Comparison of ENCODE assay signal across 30 cellular contexts in the genomic region with DNA sequence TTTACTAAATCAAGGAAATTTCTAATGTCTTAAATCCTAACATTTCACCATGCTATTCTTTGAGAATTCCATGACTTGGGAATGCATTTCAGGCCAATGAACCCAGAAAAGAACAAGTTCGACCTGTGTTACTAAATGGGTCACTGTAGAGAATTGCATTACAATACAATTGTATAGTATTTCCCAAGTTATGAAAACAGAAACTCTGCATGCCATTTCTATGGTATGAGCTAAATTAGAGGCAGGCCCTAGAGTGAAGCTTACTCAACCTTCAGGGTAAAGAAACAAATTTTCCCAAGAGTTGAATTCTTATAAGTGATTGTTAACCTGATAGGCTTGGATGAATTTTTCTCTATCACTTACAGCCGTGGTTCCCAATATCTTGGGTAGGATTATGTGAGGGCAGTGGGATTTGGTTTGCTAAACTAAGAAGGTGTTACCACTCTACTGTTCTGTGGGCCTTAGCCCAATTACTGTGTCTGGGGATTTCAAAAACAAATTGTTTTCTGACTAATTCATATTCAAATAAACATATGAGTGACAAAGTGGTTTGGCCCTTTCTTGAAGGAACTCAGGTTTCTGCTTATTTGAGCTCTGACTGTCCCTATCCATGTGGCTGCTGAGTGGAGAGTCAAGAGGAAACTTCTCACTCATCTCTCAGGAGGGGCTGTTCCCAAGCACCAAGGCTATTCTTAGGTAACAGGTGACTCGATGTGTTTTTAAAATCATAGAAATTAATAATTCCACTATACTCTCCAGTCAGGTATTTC. TPM values are rescaled to one million over a fixed set of nuclear protein-coding genes. Genes with fewer than 3 reads are reported as not detected.
DNase-seq lines count a peak whose midpoint lies in the region; ATAC-seq and TF ChIP-seq lines count a peak whose summit lies in the region.
"Had no signal": no experiment of that assay in that cellular context is flagged by ENCODE, and none has a peak within 500 bp of the region (broad histone marks: within the 10 kb centered on the region; RNA-seq: fewer than 3 reads in every experiment).

No MANE protein-coding gene starts in this region.

- POLR2A ChIA-PET in MCF 10A (lab: Yijun Ruan, JAX), result interaction anchor here (0.6 to 4.1 kb wide), 4 partner anchors 8 to 178 kb away, joined by 3 to 65 read pairs (median 4); partner anchors contain the start of gene SERPINB7

- no peak overlapping the region for H2AFZ ChIP-seq in mammary epithelial cell (ENCODE audit: low read depth, low read length)
- H2AFZ ChIP-seq: hepatocyte had no signal

- H3K79me2 ChIP-seq in mammary epithelial cell (ENCODE audit: insufficient read depth, low read length) (no peaks in the 10 kb centered on the region), mesendoderm (ENCODE audit: control insufficient read depth, insufficient read depth, low read length) (no peaks in the 10 kb centered on the region)
- H3K79me2 ChIP-seq: hepatocyte had no signal

- no peak overlapping the region for H3K4ac ChIP-seq in mesendoderm (ENCODE audit: low read depth, low read length)

- DNase-seq in MCF 10A (ENCODE audit: unreplicated experiment) (peak; percentile 21), breast epithelium (ENCODE audit: low spot score in 2 of 2) (no peak), mammary epithelial cell (peak; percentile 70), fibroblast of peridontal ligament (ENCODE audit: extremely low read depth) (peak; percentile 83), NCI-H1930 (lab: John Stamatoyannopoulos, UW) (no peak), NCI-H1105 (lab: John Stamatoyannopoulos, UW) (no peak), mesendoderm (no peak)
- DNase-seq: activated CD4-positive, alpha-beta T cell treated with anti-CD3 and anti-CD28 coated beads for 48 hours; amygdala; CD4-positive, alpha-beta memory T cell; effector CD4-positive, alpha-beta T cell; left colon; NCI-H146; occipital lobe; sigmoid colon; SJCRH30; stimulated activated naive CD4-positive, alpha-beta T cell treated with Interleukin-2 at 50 U/mL for 16 hours; SW 1271; T-helper 9 cell; WERI-Rb-1 had no signal

- H3K36me3 Mint-ChIP-seq in MCF 10A (ENCODE audit: insufficient read depth, unreplicated experiment), result no peaks in the 10 kb centered on the region
- H3K36me3 Mint-ChIP-seq: activated naive CD4-positive, alpha-beta T cell treated with anti-CD3 and anti-CD28 coated beads, Interleukin-2, amount 50 U/mL, for 24 hours; CD4-positive, alpha-beta memory T cell had no signal

- H2BK120ac ChIP-seq in mesendoderm (ENCODE audit: low read depth, low read length), result no peak overlapping the region

- in situ Hi-C loops in mammary epithelial cell (cut with MboI; ENCODE audit: low sequenced_read_pairs in 2 of 2), result no loop called here

- no peak overlapping the region for H2AK5ac ChIP-seq in mesendoderm (ENCODE audit: low read length)

- H3K27me3 Mint-ChIP-seq in MCF 10A (ENCODE audit: insufficient read depth, unreplicated experiment), result no peaks in the 10 kb centered on the region

- peaks cover 9% of the 10 kb centered on the region for H3K4me1 Mint-ChIP-seq in MCF 10A (ENCODE audit: insufficient read depth, unreplicated experiment)
- H3K4me1 Mint-ChIP-seq: activated naive CD4-positive, alpha-beta T cell treated with anti-CD3 and anti-CD28 coated beads, Interleukin-2, amount 50 U/mL, for 24 hours; CD4-positive, alpha-beta memory T cell had no signal

- H3K36me3 ChIP-seq in breast epithelium (no peaks in the 10 kb centered on the region), mammary epithelial cell (ENCODE audit: insufficient read depth, low read length) (no peaks in the 10 kb centered on the region), mesendoderm (ENCODE audit: control insufficient read depth, insufficient read depth, low read length) (no peaks in the 10 kb centered on the region)
- H3K36me3 ChIP-seq: sigmoid colon, SJCRH30, WERI-Rb-1 had no signal

- WGBS in mammary epithelial cell (ENCODE audit: low coverage, missing lambda C conversion rate), result 90% methylated on average over 3 of the region's 3 CpGs
- WGBS in mesendoderm (ENCODE audit: extremely low coverage, insufficient coverage, low lambda C conversion rate), result no CpG with 5 or more reads among the region's 3 CpGs

- dilution Hi-C loops in mammary epithelial cell (cut with HindIII; ENCODE audit: low sequenced_read_pairs), result no loop called here

- no peaks in the 10 kb centered on the region for H3K27me3 ChIP-seq in breast epithelium
- no peaks in the 10 kb centered on the region for H3K27me3 ChIP-seq in mammary epithelial cell (ENCODE audit: insufficient read depth, low read length)
- no peaks in the 10 kb centered on the region for H3K27me3 ChIP-seq in mesendoderm (ENCODE audit: insufficient read depth, low read length, poor library complexity)
- H3K27me3 ChIP-seq: hepatocyte, sigmoid colon, SJCRH30 had no signal

- H3K4me3 ChIP-seq in breast epithelium, result no peak overlapping the region
- no peak overlapping the region for H3K4me3 ChIP-seq in mammary epithelial cell (replicated peaks in 1 of 3; ENCODE audit: insufficient read depth in 1 of 3, low read depth in 2 of 3, low read length in 3 of 3)
- no peak overlapping the region for H3K4me3 ChIP-seq in mesendoderm (ENCODE audit: low read length)
- H3K4me3 ChIP-seq: hepatocyte, sigmoid colon, SJCRH30 had no signal

- H4K5ac ChIP-seq in mesendoderm (ENCODE audit: low read length), result no peak overlapping the region

- no peak for ATAC-seq in HG02588 (IDR thresholded peaks at IDR 0.05; ENCODE audit: unreplicated experiment)
- ATAC-seq: left colon; natural killer cell treated with Interleukin-12 subunit alpha and Interleukin-12 subunit beta and Interleukin-15 and Interleukin-18, amount 100 ng/mL, for 72 hours had no signal

- H3K27ac Mint-ChIP-seq in MCF 10A (ENCODE audit: low read depth, unreplicated experiment), result no peak overlapping the region
- H3K27ac Mint-ChIP-seq: activated naive CD4-positive, alpha-beta T cell treated with anti-CD3 and anti-CD28 coated beads, Interleukin-2, amount 50 U/mL, for 24 hours; activated T-helper 2 cell treated with anti-CD3 and anti-CD28 coated beads, Interferon-gamma antibody, Interleukin-2, Interleukin-4, amounts not matched to agents 10 μg/mL and 5 μg/mL and 100 μg/mL, durations not matched to agents 14 hours and 24 hours and 36 hours; CD4-positive, alpha-beta memory T cell; natural killer cell treated with Interleukin-12 subunit alpha and Interleukin-12 subunit beta and Interleukin-15 and Interleukin-18, amount 100 ng/mL, for 72 hours had no signal

- CTCF ChIA-PET in MCF 10A (lab: Yijun Ruan, JAX) (interaction anchor here (0.6 to 2.4 kb wide), 6 partner anchors 21 to 325 kb away, joined by 3 to 11 read pairs (median 4); no protein-coding TSS in a partner anchor), mammary epithelial cell (lab: Charles Lee; ENCODE audit: low non-redundant PET) (no interaction called here)

- TF ChIP-seq CTCF in MCF 10A (IDR thresholded peaks at IDR 0.05; ENCODE audit: unreplicated experiment) (no peak), breast epithelium (IDR thresholded peaks at IDR 0.05) (no peak), mammary epithelial cell (conservative IDR thresholded peaks at IDR 0.05 in 1 of 2, IDR thresholded peaks at IDR 0.05 in 1 of 2; ENCODE audit: extremely low read depth in 1 of 2, insufficient read depth in 1 of 2, low read depth in 1 of 2, low read length in 2 of 2) (no peak)

- H3K27ac ChIP-seq in breast epithelium (no peak overlapping the region), mammary epithelial cell (ENCODE audit: insufficient read depth, low read depth, low read length) (peak overlapping the region; percentile 80), mesendoderm (ENCODE audit: low read depth, low read length) (no peak overlapping the region)
- H3K27ac ChIP-seq: 22Rv1, hepatocyte, sigmoid colon, SJCRH30, WERI-Rb-1 had no signal

- no peak overlapping the region for H3K9ac ChIP-seq in mammary epithelial cell (ENCODE audit: insufficient read depth, low read length)
- H3K9ac ChIP-seq in mesendoderm (ENCODE audit: low read length), result no peak overlapping the region

- no peak overlapping the region for H3K56ac ChIP-seq in mesendoderm (ENCODE audit: low read length)

- no peak overlapping the region for H4K8ac ChIP-seq in mesendoderm (ENCODE audit: low read depth, low read length)

- H3K4me1 ChIP-seq in breast epithelium, result no peaks in the 10 kb centered on the region
- peaks cover 22% of the 10 kb centered on the region for H3K4me1 ChIP-seq in mammary epithelial cell (ENCODE audit: insufficient read depth, low read length)
- no peaks in the 10 kb centered on the region for H3K4me1 ChIP-seq in mesendoderm (ENCODE audit: control insufficient read depth, low read depth, low read length)
- H3K4me1 ChIP-seq: sigmoid colon, SJCRH30 had no signal

- H3K9me3 ChIP-seq in breast epithelium (peaks cover 15 to 17% of the 10 kb centered on the region in 2 donors), mammary epithelial cell (replicated peaks; ENCODE audit: insufficient read depth, low read length) (peaks cover 14% of the 10 kb centered on the region)
- H3K9me3 ChIP-seq: SJCRH30 had no signal

- no peaks in the 10 kb centered on the region for H3K79me1 ChIP-seq in mesendoderm (ENCODE audit: low read length)

- H3K4me2 ChIP-seq in mammary epithelial cell (ENCODE audit: insufficient read depth, low read depth, low read length), result no peak overlapping the region
- no peak overlapping the region for H3K4me2 ChIP-seq in mesendoderm (ENCODE audit: low read length)
- H3K4me2 ChIP-seq: hepatocyte had no signal

- no peak overlapping the region for H2BK5ac ChIP-seq in mesendoderm (ENCODE audit: low read length)

- no peak overlapping the region for H3K23ac ChIP-seq in mesendoderm (ENCODE audit: low read length)

- H2BK15ac ChIP-seq in mesendoderm (replicated peaks; ENCODE audit: low read depth), result no peak overlapping the region

- no peak overlapping the region for H3K18ac ChIP-seq in mesendoderm (ENCODE audit: low read length)

- no peak overlapping the region for H3K4me3 Mint-ChIP-seq in MCF 10A (ENCODE audit: unreplicated experiment)
- H3K4me3 Mint-ChIP-seq: activated naive CD4-positive, alpha-beta T cell treated with anti-CD3 and anti-CD28 coated beads, Interleukin-2, amount 50 U/mL, for 24 hours; CD4-positive, alpha-beta memory T cell; natural killer cell treated with Interleukin-12 subunit alpha and Interleukin-12 subunit beta and Interleukin-15 and Interleukin-18, amount 100 ng/mL, for 72 hours had no signal

- intact Hi-C loops in MCF 10A (cut with micrococcal nuclease), result loop anchor here (5.0 kb wide), 1 partner anchor 68 kb away; no protein-coding TSS in a partner anchor
- intact Hi-C loops in breast epithelium (cut with DNase I; ENCODE audit: low total_unique reads), result no loop called here
- intact Hi-C loops in mammary epithelial cell (cut with micrococcal nuclease), result no loop called here

- H3K9me3 Mint-ChIP-seq in MCF 10A (ENCODE audit: unreplicated experiment), result peaks cover 17% of the 10 kb centered on the region

- no peak for TF ChIP-seq POLR2A in breast epithelium (IDR thresholded peaks at IDR 0.05)

- no peaks in the 10 kb centered on the region for H4K20me1 ChIP-seq in mammary epithelial cell (ENCODE audit: insufficient read depth, low read length)

- BruUV-seq in MCF 10A (replicated peaks; lab: Mats Ljungman, UMichigan) (no TSS peak), mammary epithelial cell (replicated peaks; lab: Mats Ljungman, UMichigan) (TSS peak; percentile 88)

RNA-seq across cellular contexts. Expression of gene SERPINB7, which starts 11.2 kb away (rescaled TPM):
- total RNA-seq in MCF 10A (2022), result 2.6 and 3.0 TPM in 2 replicates
- total RNA-seq in breast epithelium, result not detected
- 10 to 100 TPM; 13.5 to 42.6 TPM for total RNA-seq in mammary epithelial cell
- 53.2 TPM for polyA plus RNA-seq in mammary epithelial cell
- polyA minus RNA-seq in mammary epithelial cell, result 85.5 TPM
- not detected for polyA plus RNA-seq in mesendoderm (2013, experiment 1 of 2)
- polyA plus RNA-seq in mesendoderm (2013, experiment 2 of 2), result not detected
- total RNA-seq: activated T-helper 2 cell treated with anti-CD3 and anti-CD28 coated beads, Interferon-gamma antibody, Interleukin-2, Interleukin-4, amounts not matched to agents 10 μg/mL and 5 μg/mL and 100 μg/mL, durations not matched to agents 14 hours and 24 hours and 36 hours; CD4-positive, alpha-beta memory T cell; lung microvascular endothelial cell; natural killer cell treated with Interleukin-12 subunit alpha and Interleukin-12 subunit beta and Interleukin-15 and Interleukin-18, amount 100 ng/mL, for 72 hours; occipital lobe; pulmonary artery endothelial cell; sigmoid colon; SJCRH30; temporal lobe; ureter had no signal
- polyA plus RNA-seq: CD4-positive, alpha-beta memory T cell had no signal

Comparison
In these comparisons a context has a peak if more than half of its experiments do, and no peak if none do; other contexts are left out.
1. DNase-seq: peak in MCF 10A (single experiment), mammary epithelial cell (single experiment) and fibroblast of peridontal ligament (single experiment); none in breast epithelium (0 of 2), NCI-H1930 (0 of 2), NCI-H1105 (single experiment) and mesendoderm (single experiment).